ENCODE assay signal across 8 cellular contexts in genomic region chr9:128421474-128422010, GRCh38. TPM values are rescaled to one million over a fixed set of nuclear protein-coding genes. Genes with fewer than 3 reads are reported as not detected.
DNase-seq lines count a peak whose midpoint lies in the region; ATAC-seq and TF ChIP-seq lines count a peak whose summit lies in the region.

No MANE protein-coding gene starts in this region.

- no peak overlapping the region for H3K27ac Mint-ChIP-seq in neural crest cell (ENCODE audit: unreplicated experiment)

- H3K9me3 ChIP-seq in NT2/D1 (ENCODE audit: insufficient read depth, low read length) (no peaks in the 10 kb centered on the region), endocrine pancreas (ENCODE audit: control insufficient read depth, low read length) (no peaks in the 10 kb centered on the region)

- peak overlapping the region; percentile 83 for H3K4me3 Mint-ChIP-seq in neural crest cell

- CTCF ChIA-PET in BJ (lab: Yijun Ruan, JAX): interaction anchor here (1.0 to 4.9 kb wide), 6 partner anchors 11 to 126 kb away, joined by 3 to 50 read pairs (median 12); no protein-coding TSS in a partner anchor

- H3K27me3 ChIP-seq in BJ (ENCODE audit: control insufficient read depth, insufficient read depth, low read length) (peaks cover 1% of the 10 kb centered on the region; the same call in 1 of the 2 replicates), NT2/D1 (ENCODE audit: insufficient read depth, insufficient read length) (peaks cover 5% of the 10 kb centered on the region), endocrine pancreas (ENCODE audit: control insufficient read depth, insufficient read depth, low read length) (no peaks in the 10 kb centered on the region)

- no peak for DNase-seq in BJ (ENCODE audit: low read depth)
- DNase-seq in NT2/D1 (ENCODE audit: low read depth, low spot score): no peak
- DNase-seq in neural crest cell (ENCODE audit: low read depth, low spot score): no peak
- DNase-seq in DMS 273 treated with DMSO at 0.1 percent for 48 hours (lab: John Stamatoyannopoulos, UW): no peak
- no peak for DNase-seq in activated CD4-positive, alpha-beta T cell treated with anti-CD3 and anti-CD28 coated beads for 4 hours
- no peak for DNase-seq in D341Med (ENCODE audit: low spot score)

- TF ChIP-seq CTCF in BJ (IDR thresholded peaks at IDR 0.05; ENCODE audit: insufficient read depth, low read depth, low read length) (no peak), neural crest cell (conservative IDR thresholded peaks at IDR 0.05) (no peak)

- H3K36me3 Mint-ChIP-seq in neural crest cell (ENCODE audit: low read depth): no peaks in the 10 kb centered on the region

- peak overlapping the region; percentile 60 for H3K4me3 ChIP-seq in BJ (ENCODE audit: low read depth, low read length)
- H3K4me3 ChIP-seq in NT2/D1 (ENCODE audit: insufficient read length, low read depth): peak overlapping the region; percentile 80
- H3K4me3 ChIP-seq in endocrine pancreas (ENCODE audit: control insufficient read depth, insufficient read depth, low read length): no peak overlapping the region

- no peaks in the 10 kb centered on the region for H3K9me3 Mint-ChIP-seq in neural crest cell

- POLR2A ChIA-PET in BJ (lab: Charles Lee): no interaction called here

- peaks cover 14% of the 10 kb centered on the region for H3K36me3 ChIP-seq in BJ (ENCODE audit: control insufficient read depth, insufficient read depth, low read length)
- H3K36me3 ChIP-seq in NT2/D1 (ENCODE audit: insufficient read depth, insufficient read length, low read length): peaks cover 10% of the 10 kb centered on the region
- no peaks in the 10 kb centered on the region for H3K36me3 ChIP-seq in endocrine pancreas (ENCODE audit: control insufficient read depth, insufficient read depth, low read length)

- peaks cover 13% of the 10 kb centered on the region for H3K4me1 Mint-ChIP-seq in neural crest cell

- H3K9ac ChIP-seq in NT2/D1 (ENCODE audit: insufficient read length, low read depth) (peak overlapping the region; percentile 93), endocrine pancreas (ENCODE audit: control insufficient read depth, insufficient read depth, low read length) (peak overlapping the region; percentile 45)

- H3K4me1 ChIP-seq in NT2/D1 (ENCODE audit: insufficient read depth, insufficient read length): peaks cover 9% of the 10 kb centered on the region
- no peaks in the 10 kb centered on the region for H3K4me1 ChIP-seq in endocrine pancreas (ENCODE audit: control insufficient read depth, insufficient read depth, low read length)

- H3K27me3 Mint-ChIP-seq in neural crest cell (ENCODE audit: low read depth): no peaks in the 10 kb centered on the region

- no peak for ATAC-seq in HG03108 (IDR thresholded peaks at IDR 0.05; ENCODE audit: unreplicated experiment)

RNA-seq across cellular contexts. Expression of gene CERCAM, which starts 0.9 kb away (rescaled TPM):
- 193 and 309 TPM in 2 replicates for polyA plus RNA-seq in BJ (2011; rRNA removed)
- 64.1 and 103 TPM in 2 replicates for polyA minus RNA-seq in BJ (2011; rRNA and poly(A)+ RNA removed)
- 49.7 and 56.4 TPM in 2 replicates for total RNA-seq in neural crest cell

RNA-seq across cellular contexts. Expression of gene ODF2, which starts 34.3 kb away (rescaled TPM):
- 16.3 and 21.5 TPM in 2 replicates for polyA plus RNA-seq in BJ (2011; rRNA removed)
- polyA minus RNA-seq in BJ (2011; rRNA and poly(A)+ RNA removed): 9.3 and 12.7 TPM in 2 replicates
- 85.2 and 85.5 TPM in 2 replicates for total RNA-seq in neural crest cell

RNA-seq across cellular contexts. Expression of gene URM1, which starts 50.4 kb away (rescaled TPM):
- 68.7 and 95.7 TPM in 2 replicates for polyA plus RNA-seq in BJ (2011; rRNA removed)
- 33.4 and 58.1 TPM in 2 replicates for polyA minus RNA-seq in BJ (2011; rRNA and poly(A)+ RNA removed)
- total RNA-seq in neural crest cell: 69.9 and 73.2 TPM in 2 replicates
